27 cellular contexts compared by ENCODE assay signal in the genomic region with DNA sequence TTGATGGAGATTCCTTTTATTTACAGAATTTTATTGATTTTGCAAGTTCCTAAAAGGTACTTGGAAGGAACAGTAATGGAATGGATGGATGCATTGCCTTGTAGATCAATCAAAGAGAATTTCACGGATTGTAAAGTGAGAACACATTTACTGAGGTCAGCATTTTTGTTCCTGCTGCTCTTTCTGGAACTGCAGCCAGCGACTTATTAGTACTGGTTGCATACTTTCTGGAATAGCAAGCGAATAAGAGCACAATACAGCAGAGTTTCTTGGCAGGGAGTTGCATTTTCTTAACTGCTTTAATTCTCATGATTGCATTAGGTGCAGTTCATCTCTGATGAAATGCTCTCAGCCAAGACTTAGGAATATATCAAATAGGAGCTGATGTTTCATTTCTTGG.
"Had no signal": no experiment of that assay in that cellular context is flagged by ENCODE, and none has a peak within 500 bp of the region (broad histone marks: within the 10 kb centered on the region; RNA-seq: fewer than 3 reads in every experiment).

No MANE protein-coding gene starts in this region.

- H3K4me1 ChIP-seq: colonic mucosa, heart right ventricle, left lung, prostate gland, spleen, tibial nerve, upper lobe of left lung had no signal

- ATAC-seq: esophagus mucosa; heart right ventricle; left cardiac atrium; left lung; mucosa of descending colon; right cardiac atrium; stimulated activated naive B cell treated with anti-CD40 and anti-IgM and Interleukin-4, amounts not matched to agents 10 μg/mL and 1 μg/mL and 100 μg/mL, for 72 hours had no signal

- H3K27ac ChIP-seq: colonic mucosa, epithelial cell of prostate, heart right ventricle, left lung, prostate gland, skin epidermis, spleen, thoracic aorta, tibial nerve, upper lobe of left lung had no signal

- DNase-seq: colonic mucosa; effector CD8-positive, alpha-beta T cell; endodermal cell; foreskin melanocyte; glutamatergic neuron; heart right ventricle; hippocampal formation; left cardiac atrium; left lung; mesenchymal stem cell; mucosa of descending colon; naive B cell; nephron progenitor cell; nucleus accumbens; right cardiac atrium; spleen; stimulated activated CD4-positive, alpha-beta T cell treated with anti-CD3 and anti-CD28 coated beads, Interleukin-2, amount 100 ng/mL, for 48 hours; stimulated activated naive B cell treated with anti-CD40 and anti-IgM and Interleukin-4, amounts not matched to agents 10 μg/mL and 1 μg/mL and 100 μg/mL, for 72 hours; upper lobe of left lung had no signal

- H3K4me3 ChIP-seq: colonic mucosa, heart right ventricle, left lung, mucosa of descending colon, prostate gland, skin epidermis, spleen, thoracic aorta, tibial nerve, upper lobe of left lung had no signal

- H3K36me3 ChIP-seq: colonic mucosa, heart right ventricle, left lung, prostate gland, spleen, thoracic aorta, tibial nerve, upper lobe of left lung had no signal

- H3K9me3 ChIP-seq: colonic mucosa, heart right ventricle, left lung, prostate gland, thoracic aorta, tibial nerve, upper lobe of left lung had no signal

- FAIRE-seq: islet of Langerhans, urothelium cell line had no signal

- H3K27me3 ChIP-seq: colonic mucosa, heart right ventricle, left lung, spleen, tibial nerve, upper lobe of left lung had no signal
